13 cellular contexts compared by ENCODE assay signal in genomic region chr5:62144395-62145022, GRCh38.
DNase-seq lines count a peak whose midpoint lies in the region; ATAC-seq lines count a peak whose summit lies in the region.
"Had no signal": no experiment of that assay in that cellular context is flagged by ENCODE, and none has a peak within 500 bp of the region (broad histone marks: within the 10 kb centered on the region; RNA-seq: fewer than 3 reads in every experiment).

No MANE protein-coding gene starts in this region.

- no peak for ATAC-seq in GM21576 (IDR thresholded peaks at IDR 0.05; ENCODE audit: unreplicated experiment)
- ATAC-seq: activated CD8-positive, alpha-beta T cell treated with anti-CD3 and anti-CD28 coated beads, Interleukin-2, amount 10 ng/mL, durations not matched to agents 7 days and 5 days; natural killer cell had no signal

- H3K4me1 ChIP-seq in SJCRH30 = no peaks in the 10 kb centered on the region
- H3K4me1 ChIP-seq: spleen, vagina had no signal

- H3K9me3 ChIP-seq in SJCRH30 (replicated peaks) = no peaks in the 10 kb centered on the region
- H3K9me3 ChIP-seq: vagina had no signal

- in situ Hi-C loops in G401 (cut with HindIII; ENCODE audit: low sequenced_read_pairs) = no loop called here

- no peaks in the 10 kb centered on the region for H3K36me3 ChIP-seq in SJCRH30
- H3K36me3 ChIP-seq: spleen, vagina had no signal

- H3K4me3 ChIP-seq in SJCRH30 = no peak overlapping the region
- H3K4me3 ChIP-seq: spleen, vagina had no signal

- H3K27me3 ChIP-seq in SJCRH30 = 0 out of 2 replicates have a peak, but pooled peaks cover 2% of the 10 kb centered on the region
- H3K27me3 ChIP-seq: vagina had no signal

- peak; percentile 6 for DNase-seq in G401 (ENCODE audit: low spot score)
- DNase-seq in NCI-H2227 treated with DMSO at 0.1 percent for 48 hours (lab: John Stamatoyannopoulos, UW) = peak; percentile 75
- DNase-seq in mucosa of gallbladder (ENCODE audit: low spot score) = peak; percentile 48
- DNase-seq in central memory CD4-positive, alpha-beta T cell = no peak
- no peak for DNase-seq in SJCRH30
- DNase-seq in germinal center (ENCODE audit: low spot score) = no peak
- DNase-seq: activated CD8-positive, alpha-beta T cell treated with anti-CD3 and anti-CD28 coated beads, Interleukin-2, amount 10 ng/mL, durations not matched to agents 7 days and 5 days; activated naive CD4-positive, alpha-beta T cell treated with anti-CD3 and anti-CD28 coated beads for 36 hours; natural killer cell; spleen had no signal

- H3K27ac ChIP-seq in cingulate gyrus (ENCODE audit: low read depth, low read length) = peak overlapping the region; percentile 13
- H3K27ac ChIP-seq in SJCRH30 = no peak overlapping the region
- H3K27ac ChIP-seq: spleen, vagina had no signal

Comparison
In these comparisons a context has a peak if more than half of its experiments do, and no peak if none do; other contexts are left out.
1. DNase-seq: peak in G401 (single experiment), NCI-H2227 treated with DMSO at 0.1 percent for 48 hours (single experiment) and mucosa of gallbladder (single experiment); none in central memory CD4-positive, alpha-beta T cell (single experiment), SJCRH30 (0 of 2) and germinal center (single experiment).